In the genomic region with DNA sequence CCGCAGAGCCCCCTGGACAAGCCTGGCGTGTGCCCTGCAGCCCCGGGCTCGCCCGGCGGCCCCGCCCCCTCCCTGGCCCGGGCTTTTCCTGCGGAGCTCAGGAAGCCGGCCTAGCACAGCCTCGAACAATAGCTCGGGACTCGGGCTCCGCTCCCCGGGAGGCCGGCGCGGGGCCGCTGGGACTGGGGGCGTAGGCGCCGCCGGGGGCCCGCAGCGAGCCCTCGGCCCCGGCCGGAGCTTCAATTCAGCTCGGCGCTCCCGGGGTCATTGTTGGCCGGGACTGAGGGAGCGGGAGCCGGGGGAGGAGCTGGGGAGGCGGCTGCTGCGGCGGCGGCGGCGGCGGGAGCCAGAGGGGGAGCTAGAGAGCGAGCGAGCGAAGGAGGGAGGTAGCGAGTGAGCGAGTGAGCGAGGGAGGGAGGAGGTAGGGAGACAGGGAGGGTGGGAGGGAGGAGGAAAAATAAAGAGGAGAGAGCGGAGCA, we compare ENCODE assay signal across 8 cellular contexts. TPM values are rescaled to one million over a fixed set of nuclear protein-coding genes. Genes with fewer than 3 reads are reported as not detected.
DNase-seq lines count a peak whose midpoint lies in the region; FAIRE-seq and TF ChIP-seq lines count a peak whose summit lies in the region.

No MANE protein-coding gene starts in this region.

- TF ChIP-seq CTCF in D721Med (IDR thresholded peaks at IDR 0.05; ENCODE audit: insufficient read depth, missing control alignments) (peak; percentile 65), Loucy (conservative IDR thresholded peaks at IDR 0.05; ENCODE audit: low read length) (peak; percentile 56)

- no peaks in the 10 kb centered on the region for H3K9me2 ChIP-seq in GM23248 (ENCODE audit: insufficient read depth)
- no peaks in the 10 kb centered on the region for H3K9me2 ChIP-seq in Loucy (replicated peaks; ENCODE audit: low read depth, low read length)

- peak overlapping the region; percentile 29 for H3K4me3 Mint-ChIP-seq in activated naive CD4-positive, alpha-beta T cell treated with anti-CD3 and anti-CD28 coated beads, Interleukin-2, amount 10 ng/mL, durations not matched to agents 7 days and 5 days

- FAIRE-seq in D721Med (lab: Jason Lieb, UNC) = no peak

- peak overlapping the region; percentile 84 for H3K4me2 ChIP-seq in GM23248 (ENCODE audit: unreplicated experiment)
- peak overlapping the region; percentile 64 for H3K4me2 ChIP-seq in Loucy (ENCODE audit: low read depth, low read length, poor library complexity, severe bottlenecking)

- H3K4me1 ChIP-seq in GM23248 (ENCODE audit: insufficient read depth) (no peaks in the 10 kb centered on the region), Loucy (ENCODE audit: insufficient read depth, low read length, poor library complexity, severe bottlenecking) (peaks cover 8% of the 10 kb centered on the region), SJSA1 (replicated peaks) (peaks cover 19% of the 10 kb centered on the region)

- peaks cover 39% of the 10 kb centered on the region for H3K27me3 ChIP-seq in GM23248 (replicated peaks; ENCODE audit: insufficient read depth)
- H3K27me3 ChIP-seq in Loucy (ENCODE audit: insufficient read depth, low read length, poor library complexity, severe bottlenecking) = no peaks in the 10 kb centered on the region
- H3K27me3 ChIP-seq in SJSA1 (replicated peaks) = no peaks in the 10 kb centered on the region

- H4K20me1 ChIP-seq in GM23248 (ENCODE audit: insufficient read depth) = no peaks in the 10 kb centered on the region
- H4K20me1 ChIP-seq in Loucy (ENCODE audit: insufficient read depth, low read length, poor library complexity, severe bottlenecking) = no peaks in the 10 kb centered on the region

- in situ Hi-C loops in GM23248 (cut with MboI) = no loop called here

- H3K4me3 ChIP-seq in GM23248 (peak overlapping the region; percentile 90), Loucy (ENCODE audit: low read length, poor library complexity, severe bottlenecking) (peak overlapping the region; percentile 77), SJSA1 (peak overlapping the region; percentile 63)

- DNase-seq in D721Med (ENCODE audit: insufficient read length, low spot score) (peak; percentile 66), GM23248 (peak; percentile 90), SJSA1 (ENCODE audit: low read depth in 1 of 2, low spot score in 2 of 2) (peak; percentile 88 to 90), globus pallidus (ENCODE audit: low spot score) (peak; percentile 80), nucleus accumbens (lab: John Stamatoyannopoulos, UW) (peak in 55 of 56 donors; percentile 11 to 88 (median 73)), superior temporal gyrus (ENCODE audit: extremely low spot score) (peak; percentile 84)
- DNase-seq in activated naive CD4-positive, alpha-beta T cell treated with anti-CD3 and anti-CD28 coated beads, Interleukin-2, amount 10 ng/mL, durations not matched to agents 7 days and 5 days = peak; percentile 77

- no peaks in the 10 kb centered on the region for H3K79me2 ChIP-seq in GM23248 (ENCODE audit: insufficient read depth)
- no peaks in the 10 kb centered on the region; the same call in 1 of the 2 replicates for H3K79me2 ChIP-seq in Loucy (ENCODE audit: insufficient read depth, low read length)

- 1 to 3% methylated on average over 11 to 47 of the region's 48 CpGs for WGBS in GM23248 (ENCODE audit: low coverage in 1 of 2, low lambda C conversion rate in 2 of 2, missing lambda C conversion rate in 2 of 2), 2 experiments

- H2AFZ ChIP-seq in GM23248 (peak overlapping the region; percentile 81), Loucy (ENCODE audit: low read length) (peak overlapping the region; percentile 89)

- no peaks in the 10 kb centered on the region for H3F3A ChIP-seq in GM23248 (ENCODE audit: insufficient read depth)
- H3F3A ChIP-seq in Loucy (ENCODE audit: low read depth) = no peaks in the 10 kb centered on the region

- peaks cover 63% of the 10 kb centered on the region for H3K27me3 Mint-ChIP-seq in activated naive CD4-positive, alpha-beta T cell treated with anti-CD3 and anti-CD28 coated beads, Interleukin-2, amount 10 ng/mL, durations not matched to agents 7 days and 5 days

- H3K4me1 Mint-ChIP-seq in activated naive CD4-positive, alpha-beta T cell treated with anti-CD3 and anti-CD28 coated beads, Interleukin-2, amount 10 ng/mL, durations not matched to agents 7 days and 5 days = peaks cover 11% of the 10 kb centered on the region

- no peak overlapping the region for H3K27ac Mint-ChIP-seq in activated naive CD4-positive, alpha-beta T cell treated with anti-CD3 and anti-CD28 coated beads, Interleukin-2, amount 10 ng/mL, durations not matched to agents 7 days and 5 days

- H3K36me3 Mint-ChIP-seq in activated naive CD4-positive, alpha-beta T cell treated with anti-CD3 and anti-CD28 coated beads, Interleukin-2, amount 10 ng/mL, durations not matched to agents 7 days and 5 days = no peaks in the 10 kb centered on the region

- H3K9ac ChIP-seq in GM23248 = peak overlapping the region; percentile 71
- H3K9ac ChIP-seq in Loucy (ENCODE audit: low read depth, low read length, poor library complexity, severe bottlenecking) = peak overlapping the region; percentile 80

- H3K9me3 Mint-ChIP-seq in activated naive CD4-positive, alpha-beta T cell treated with anti-CD3 and anti-CD28 coated beads, Interleukin-2, amount 10 ng/mL, durations not matched to agents 7 days and 5 days = no peaks in the 10 kb centered on the region

- no peaks in the 10 kb centered on the region for H3K9me3 ChIP-seq in GM23248 (ENCODE audit: low read depth)
- H3K9me3 ChIP-seq in Loucy (ENCODE audit: insufficient read depth, low read depth, low read length) = no peaks in the 10 kb centered on the region
- no peaks in the 10 kb centered on the region for H3K9me3 ChIP-seq in SJSA1 (replicated peaks)

- CTCF ChIA-PET in activated naive CD4-positive, alpha-beta T cell treated with anti-CD3 and anti-CD28 coated beads, Interleukin-2, amount 10 ng/mL, durations not matched to agents 7 days and 5 days (lab: Charles Lee) = interaction anchor here (0.8 to 1.8 kb wide), 8 partner anchors 9 to 55 kb away, joined by 3 to 8 read pairs (median 4); no protein-coding TSS in a partner anchor

- H3K27ac ChIP-seq in GM23248 = no peak overlapping the region
- peak overlapping the region; percentile 60 for H3K27ac ChIP-seq in SJSA1

- H3K36me3 ChIP-seq in GM23248 (ENCODE audit: low read depth) = no peaks in the 10 kb centered on the region
- no peaks in the 10 kb centered on the region for H3K36me3 ChIP-seq in Loucy (ENCODE audit: insufficient read depth, low read length)
- H3K36me3 ChIP-seq in SJSA1 = peaks cover 7% of the 10 kb centered on the region

RNA-seq across cellular contexts. Expression of a gene that starts 0.2 kb away (rescaled TPM):
- total RNA-seq in GM23248 (2014; rRNA removed; shearing (Covaris generic)) = 4.0 and 16.1 TPM in 2 replicates
- polyA plus RNA-seq in GM23248 (2016; fragmentation: Nextera tagmentation; extraction: Ambion mirVana) = 0.98 and 1.4 TPM in 2 replicates
- 19.6 and 25.4 TPM in 2 replicates for total RNA-seq in SJSA1 (2014; rRNA removed; shearing (Covaris generic))

RNA-seq across cellular contexts. Expression of a gene that starts 41.0 kb away (rescaled TPM):
- not detected in 2 replicates for total RNA-seq in GM23248 (2014; rRNA removed; shearing (Covaris generic))
- polyA plus RNA-seq in GM23248 (2016; fragmentation: Nextera tagmentation; extraction: Ambion mirVana) = not detected in 2 replicates
- not detected in 2 replicates for total RNA-seq in SJSA1 (2014; rRNA removed; shearing (Covaris generic))
